In genomic region chr6:79733388-79733787, GRCh38 we compare ENCODE assay signal across 18 cellular contexts.
DNase-seq lines count a peak whose midpoint lies in the region; ATAC-seq and TF ChIP-seq lines count a peak whose summit lies in the region.
"Had no signal": no experiment of that assay in that cellular context is flagged by ENCODE, and none has a peak within 500 bp of the region (broad histone marks: within the 10 kb centered on the region; RNA-seq: fewer than 3 reads in every experiment).

No MANE protein-coding gene starts in this region.

- H3K9ac ChIP-seq in SK-N-SH, result no peak overlapping the region
- H3K9ac ChIP-seq: BLaER1 treated with 17β-estradiol and CSF1 and Interleukin-3, amounts not matched to agents 10 nM and 100 nM had no signal

- H3K27ac ChIP-seq in SK-N-SH (ENCODE audit: low read depth in 2 of 2, low read length in 1 of 2) (no peak overlapping the region), substantia nigra (ENCODE audit: low read depth, low read length, poor library complexity, severe bottlenecking) (no peak overlapping the region)
- H3K27ac ChIP-seq: BLaER1 treated with 17β-estradiol and CSF1 and Interleukin-3, amounts not matched to agents 10 nM and 100 nM had no signal

- POLR2A ChIA-PET in SK-N-SH (lab: Yijun Ruan, JAX), result no interaction called here

- 68% methylated on average over 4 of the region's 4 CpGs for WGBS in SK-N-SH (ENCODE audit: low lambda C conversion rate)

- H3K9me3 ChIP-seq in SK-N-SH, result no peaks in the 10 kb centered on the region
- H3K9me3 ChIP-seq: BLaER1 treated with 17β-estradiol and CSF1 and Interleukin-3, amounts not matched to agents 10 nM and 100 nM had no signal

- no peaks in the 10 kb centered on the region for H3F3A ChIP-seq in SK-N-SH (replicated peaks; ENCODE audit: insufficient read depth)

- H2AFZ ChIP-seq in SK-N-SH (ENCODE audit: low read depth), result no peak overlapping the region

- CTCF ChIA-PET in SK-N-SH (lab: Yijun Ruan, JAX), result interaction anchor here (1.4 kb wide), 1 partner anchor 29 kb away, joined by 5 read pairs; no protein-coding TSS in a partner anchor

- H3K9me2 ChIP-seq in SK-N-SH, result no peaks in the 10 kb centered on the region

- TF ChIP-seq RAD21 in SK-N-SH (IDR thresholded peaks at IDR 0.05; ENCODE audit: low read length), result no peak

- H3K4me3 ChIP-seq in fibroblast of mammary gland (ENCODE audit: control insufficient read depth, low read depth, low read length) (no peak overlapping the region), SK-N-SH (ENCODE audit: low read depth in 2 of 2, low read length in 1 of 2) (no peak overlapping the region)
- H3K4me3 ChIP-seq: BLaER1 treated with 17β-estradiol and CSF1 and Interleukin-3, amounts not matched to agents 10 nM and 100 nM had no signal

- no peak for ATAC-seq in GM21723 (IDR thresholded peaks at IDR 0.05; ENCODE audit: unreplicated experiment)
- ATAC-seq in HG03520 (IDR thresholded peaks at IDR 0.05; ENCODE audit: unreplicated experiment), result no peak
- ATAC-seq: HepG2 had no signal

- no peak for TF ChIP-seq CTCF in fibroblast of mammary gland (conservative IDR thresholded peaks at IDR 0.05; ENCODE audit: control insufficient read depth, insufficient read depth, low read depth, low read length)
- no peak for TF ChIP-seq CTCF in SK-N-SH (IDR thresholded peaks at IDR 0.05)

- H3K4me2 ChIP-seq in SK-N-SH, result no peak overlapping the region
- H3K4me2 ChIP-seq: BLaER1 treated with 17β-estradiol and CSF1 and Interleukin-3, amounts not matched to agents 10 nM and 100 nM had no signal

- H4K20me1 ChIP-seq in SK-N-SH (ENCODE audit: insufficient read depth), result no peaks in the 10 kb centered on the region
- H4K20me1 ChIP-seq: BLaER1 treated with 17β-estradiol and CSF1 and Interleukin-3, amounts not matched to agents 10 nM and 100 nM had no signal

- H3K27me3 ChIP-seq in SK-N-SH (ENCODE audit: insufficient read depth), result no peaks in the 10 kb centered on the region
- H3K27me3 ChIP-seq: BLaER1 treated with 17β-estradiol and CSF1 and Interleukin-3, amounts not matched to agents 10 nM and 100 nM had no signal

- no peak for TF ChIP-seq EP300 in SK-N-SH (IDR thresholded peaks at IDR 0.05; ENCODE audit: borderline replicate concordance in 1 of 2, low read depth in 1 of 2, low read length in 1 of 2)

- DNase-seq in HCEC 1CT, result peak; percentile 4
- DNase-seq in amniotic epithelial cell (ENCODE audit: low read depth), result peak; percentile 19
- peak; percentile 5 for DNase-seq in fibroblast of mammary gland (ENCODE audit: low read depth)
- peak; percentile 81 for DNase-seq in myocyte (ENCODE audit: low read depth)
- DNase-seq in SK-N-SH, result no peak
- DNase-seq in substantia nigra (lab: John Stamatoyannopoulos, UW), result no peak
- DNase-seq: 8988T; CD8-positive, alpha-beta memory T cell; COR-L47; DMS 273 treated with DMSO at 0.1 percent for 48 hours; DMS53; DND-41; GOT3; H7 had no signal

- H3K79me2 ChIP-seq in SK-N-SH (ENCODE audit: insufficient read depth), result no peaks in the 10 kb centered on the region

- H3K36me3 ChIP-seq in SK-N-SH (replicated peaks in 1 of 2; ENCODE audit: control insufficient read depth in 1 of 2, insufficient read depth in 2 of 2, low read length in 1 of 2), result no peaks in the 10 kb centered on the region
- H3K36me3 ChIP-seq: BLaER1 treated with 17β-estradiol and CSF1 and Interleukin-3, amounts not matched to agents 10 nM and 100 nM had no signal

- H3K4me1 ChIP-seq in SK-N-SH (ENCODE audit: control insufficient read depth in 1 of 2, insufficient read depth in 2 of 2, low read depth in 1 of 2, low read length in 1 of 2), result no peaks in the 10 kb centered on the region; a peak in 1 of 4 replicates
- H3K4me1 ChIP-seq: BLaER1 treated with 17β-estradiol and CSF1 and Interleukin-3, amounts not matched to agents 10 nM and 100 nM had no signal

TF ChIP-seq in SK-N-SH, 30 proteins besides CTCF, POLR2A, EP300 and RAD21:
- TF ChIP-seq TCF12 (IDR thresholded peaks at IDR 0.05), result no peak
- no peak for TF ChIP-seq GATA2 (CRISPR knock-in tag; IDR thresholded peaks at IDR 0.05)
- TF ChIP-seq FOSL2 (IDR thresholded peaks at IDR 0.05; ENCODE audit: borderline replicate concordance, low read depth), result no peak
- TF ChIP-seq RXRA (IDR thresholded peaks at IDR 0.05; ENCODE audit: borderline replicate concordance, low read depth), result no peak
- no peak for TF ChIP-seq ELF1 (IDR thresholded peaks at IDR 0.05)

Comparison
In these comparisons a context has a peak if more than half of its experiments do, and no peak if none do; other contexts are left out.
1. DNase-seq: peak in HCEC 1CT (single experiment), amniotic epithelial cell (single experiment), fibroblast of mammary gland (single experiment) and myocyte (single experiment); none in SK-N-SH (single experiment) and substantia nigra (0 of 49).